3 cellular contexts compared by ENCODE assay signal in the genomic region with DNA sequence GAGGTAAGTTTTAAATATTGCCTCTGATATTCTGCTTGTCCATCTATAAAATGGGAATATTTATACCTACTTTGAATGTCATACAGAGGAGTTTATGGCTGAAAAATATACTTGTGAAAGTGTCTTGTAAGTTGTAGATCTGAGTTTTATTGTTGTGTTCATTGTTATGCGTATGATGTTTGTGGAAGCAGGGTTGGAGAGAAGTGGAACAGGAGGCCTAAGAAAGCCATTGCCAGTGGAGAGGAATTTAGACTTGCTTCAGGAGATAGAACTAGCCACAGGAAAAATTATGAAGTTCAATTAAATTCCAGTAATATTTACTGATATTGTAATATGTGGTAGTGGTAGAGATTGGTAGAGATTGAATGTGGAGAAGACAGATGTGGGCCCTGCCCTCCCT.
TF ChIP-seq lines count a peak whose summit lies in the region.

No MANE protein-coding gene starts in this region.

TF ChIP-seq in GM23338, 12 proteins besides CTCF, POLR2A, EP300 and RAD21:
- TF ChIP-seq, protein P1, sequence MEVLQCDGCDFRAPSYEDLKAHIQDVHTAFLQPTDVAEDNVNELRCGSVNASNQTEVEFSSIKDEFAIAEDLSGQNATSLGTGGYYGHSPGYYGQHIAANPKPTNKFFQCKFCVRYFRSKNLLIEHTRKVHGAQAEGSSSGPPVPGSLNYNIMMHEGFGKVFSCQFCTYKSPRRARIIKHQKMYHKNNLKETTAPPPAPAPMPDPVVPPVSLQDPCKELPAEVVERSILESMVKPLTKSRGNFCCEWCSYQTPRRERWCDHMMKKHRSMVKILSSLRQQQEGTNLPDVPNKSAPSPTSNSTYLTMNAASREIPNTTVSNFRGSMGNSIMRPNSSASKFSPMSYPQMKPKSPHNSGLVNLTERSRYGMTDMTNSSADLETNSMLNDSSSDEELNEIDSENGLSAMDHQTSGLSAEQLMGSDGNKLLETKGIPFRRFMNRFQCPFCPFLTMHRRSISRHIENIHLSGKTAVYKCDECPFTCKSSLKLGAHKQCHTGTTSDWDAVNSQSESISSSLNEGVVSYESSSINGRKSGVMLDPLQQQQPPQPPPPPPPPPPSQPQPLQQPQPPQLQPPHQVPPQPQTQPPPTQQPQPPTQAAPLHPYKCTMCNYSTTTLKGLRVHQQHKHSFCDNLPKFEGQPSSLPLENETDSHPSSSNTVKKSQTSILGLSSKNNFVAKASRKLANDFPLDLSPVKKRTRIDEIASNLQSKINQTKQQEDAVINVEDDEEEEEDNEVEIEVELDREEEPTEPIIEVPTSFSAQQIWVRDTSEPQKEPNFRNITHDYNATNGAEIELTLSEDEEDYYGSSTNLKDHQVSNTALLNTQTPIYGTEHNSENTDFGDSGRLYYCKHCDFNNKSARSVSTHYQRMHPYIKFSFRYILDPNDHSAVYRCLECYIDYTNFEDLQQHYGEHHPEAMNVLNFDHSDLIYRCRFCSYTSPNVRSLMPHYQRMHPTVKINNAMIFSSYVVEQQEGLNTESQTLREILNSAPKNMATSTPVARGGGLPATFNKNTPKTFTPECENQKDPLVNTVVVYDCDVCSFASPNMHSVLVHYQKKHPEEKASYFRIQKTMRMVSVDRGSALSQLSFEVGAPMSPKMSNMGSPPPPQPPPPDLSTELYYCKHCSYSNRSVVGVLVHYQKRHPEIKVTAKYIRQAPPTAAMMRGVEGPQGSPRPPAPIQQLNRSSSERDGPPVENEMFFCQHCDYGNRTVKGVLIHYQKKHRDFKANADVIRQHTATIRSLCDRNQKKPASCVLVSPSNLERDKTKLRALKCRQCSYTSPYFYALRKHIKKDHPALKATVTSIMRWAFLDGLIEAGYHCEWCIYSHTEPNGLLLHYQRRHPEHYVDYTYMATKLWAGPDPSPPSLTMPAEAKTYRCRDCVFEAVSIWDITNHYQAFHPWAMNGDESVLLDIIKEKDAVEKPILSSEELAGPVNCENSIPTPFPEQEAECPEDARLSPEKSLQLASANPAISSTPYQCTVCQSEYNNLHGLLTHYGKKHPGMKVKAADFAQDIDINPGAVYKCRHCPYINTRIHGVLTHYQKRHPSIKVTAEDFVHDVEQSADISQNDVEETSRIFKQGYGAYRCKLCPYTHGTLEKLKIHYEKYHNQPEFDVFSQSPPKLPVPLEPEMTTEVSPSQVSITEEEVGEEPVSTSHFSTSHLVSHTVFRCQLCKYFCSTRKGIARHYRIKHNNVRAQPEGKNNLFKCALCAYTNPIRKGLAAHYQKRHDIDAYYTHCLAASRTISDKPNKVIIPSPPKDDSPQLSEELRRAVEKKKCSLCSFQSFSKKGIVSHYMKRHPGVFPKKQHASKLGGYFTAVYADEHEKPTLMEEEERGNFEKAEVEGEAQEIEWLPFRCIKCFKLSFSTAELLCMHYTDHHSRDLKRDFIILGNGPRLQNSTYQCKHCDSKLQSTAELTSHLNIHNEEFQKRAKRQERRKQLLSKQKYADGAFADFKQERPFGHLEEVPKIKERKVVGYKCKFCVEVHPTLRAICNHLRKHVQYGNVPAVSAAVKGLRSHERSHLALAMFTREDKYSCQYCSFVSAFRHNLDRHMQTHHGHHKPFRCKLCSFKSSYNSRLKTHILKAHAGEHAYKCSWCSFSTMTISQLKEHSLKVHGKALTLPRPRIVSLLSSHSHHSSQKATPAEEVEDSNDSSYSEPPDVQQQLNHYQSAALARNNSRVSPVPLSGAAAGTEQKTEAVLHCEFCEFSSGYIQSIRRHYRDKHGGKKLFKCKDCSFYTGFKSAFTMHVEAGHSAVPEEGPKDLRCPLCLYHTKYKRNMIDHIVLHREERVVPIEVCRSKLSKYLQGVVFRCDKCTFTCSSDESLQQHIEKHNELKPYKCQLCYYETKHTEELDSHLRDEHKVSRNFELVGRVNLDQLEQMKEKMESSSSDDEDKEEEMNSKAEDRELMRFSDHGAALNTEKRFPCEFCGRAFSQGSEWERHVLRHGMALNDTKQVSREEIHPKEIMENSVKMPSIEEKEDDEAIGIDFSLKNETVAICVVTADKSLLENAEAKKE (CRISPR knock-in tag; IDR thresholded peaks at IDR 0.05), result peak; percentile 44; the same call in 1 of the 2 replicates
- TF ChIP-seq ZNF331 (CRISPR knock-in tag; IDR thresholded peaks at IDR 0.05; ENCODE audit: low read depth), result no peak

TF ChIP-seq in K562, 482 proteins besides CTCF, POLR2A, EP300 and RAD21:
- TF ChIP-seq, protein P2, sequence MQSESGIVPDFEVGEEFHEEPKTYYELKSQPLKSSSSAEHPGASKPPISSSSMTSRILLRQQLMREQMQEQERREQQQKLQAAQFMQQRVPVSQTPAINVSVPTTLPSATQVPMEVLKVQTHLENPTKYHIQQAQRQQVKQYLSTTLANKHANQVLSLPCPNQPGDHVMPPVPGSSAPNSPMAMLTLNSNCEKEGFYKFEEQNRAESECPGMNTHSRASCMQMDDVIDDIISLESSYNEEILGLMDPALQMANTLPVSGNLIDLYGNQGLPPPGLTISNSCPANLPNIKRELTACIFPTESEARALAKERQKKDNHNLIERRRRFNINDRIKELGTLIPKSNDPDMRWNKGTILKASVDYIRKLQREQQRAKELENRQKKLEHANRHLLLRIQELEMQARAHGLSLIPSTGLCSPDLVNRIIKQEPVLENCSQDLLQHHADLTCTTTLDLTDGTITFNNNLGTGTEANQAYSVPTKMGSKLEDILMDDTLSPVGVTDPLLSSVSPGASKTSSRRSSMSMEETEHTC (IDR thresholded peaks at IDR 0.05), result no peak
- TF ChIP-seq, protein P3, sequence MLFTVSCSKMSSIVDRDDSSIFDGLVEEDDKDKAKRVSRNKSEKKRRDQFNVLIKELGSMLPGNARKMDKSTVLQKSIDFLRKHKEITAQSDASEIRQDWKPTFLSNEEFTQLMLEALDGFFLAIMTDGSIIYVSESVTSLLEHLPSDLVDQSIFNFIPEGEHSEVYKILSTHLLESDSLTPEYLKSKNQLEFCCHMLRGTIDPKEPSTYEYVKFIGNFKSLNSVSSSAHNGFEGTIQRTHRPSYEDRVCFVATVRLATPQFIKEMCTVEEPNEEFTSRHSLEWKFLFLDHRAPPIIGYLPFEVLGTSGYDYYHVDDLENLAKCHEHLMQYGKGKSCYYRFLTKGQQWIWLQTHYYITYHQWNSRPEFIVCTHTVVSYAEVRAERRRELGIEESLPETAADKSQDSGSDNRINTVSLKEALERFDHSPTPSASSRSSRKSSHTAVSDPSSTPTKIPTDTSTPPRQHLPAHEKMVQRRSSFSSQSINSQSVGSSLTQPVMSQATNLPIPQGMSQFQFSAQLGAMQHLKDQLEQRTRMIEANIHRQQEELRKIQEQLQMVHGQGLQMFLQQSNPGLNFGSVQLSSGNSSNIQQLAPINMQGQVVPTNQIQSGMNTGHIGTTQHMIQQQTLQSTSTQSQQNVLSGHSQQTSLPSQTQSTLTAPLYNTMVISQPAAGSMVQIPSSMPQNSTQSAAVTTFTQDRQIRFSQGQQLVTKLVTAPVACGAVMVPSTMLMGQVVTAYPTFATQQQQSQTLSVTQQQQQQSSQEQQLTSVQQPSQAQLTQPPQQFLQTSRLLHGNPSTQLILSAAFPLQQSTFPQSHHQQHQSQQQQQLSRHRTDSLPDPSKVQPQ (CRISPR knock-in tag; IDR thresholded peaks at IDR 0.05; ENCODE audit: borderline replicate concordance), result no peak
- TF ChIP-seq RBM25 (IDR thresholded peaks at IDR 0.05; ENCODE audit: low read depth, low read length, severe bottlenecking) (peak; percentile 29), CXXC5 (CRISPR knock-in tag; IDR thresholded peaks at IDR 0.05) (no peak)

TF ChIP-seq in H1, 55 proteins besides CTCF, POLR2A, EP300 and RAD21:
- TF ChIP-seq POU5F1 (IDR thresholded peaks at IDR 0.05; ENCODE audit: low read depth, low read length), result peak; percentile 91
- TF ChIP-seq, protein P4, sequence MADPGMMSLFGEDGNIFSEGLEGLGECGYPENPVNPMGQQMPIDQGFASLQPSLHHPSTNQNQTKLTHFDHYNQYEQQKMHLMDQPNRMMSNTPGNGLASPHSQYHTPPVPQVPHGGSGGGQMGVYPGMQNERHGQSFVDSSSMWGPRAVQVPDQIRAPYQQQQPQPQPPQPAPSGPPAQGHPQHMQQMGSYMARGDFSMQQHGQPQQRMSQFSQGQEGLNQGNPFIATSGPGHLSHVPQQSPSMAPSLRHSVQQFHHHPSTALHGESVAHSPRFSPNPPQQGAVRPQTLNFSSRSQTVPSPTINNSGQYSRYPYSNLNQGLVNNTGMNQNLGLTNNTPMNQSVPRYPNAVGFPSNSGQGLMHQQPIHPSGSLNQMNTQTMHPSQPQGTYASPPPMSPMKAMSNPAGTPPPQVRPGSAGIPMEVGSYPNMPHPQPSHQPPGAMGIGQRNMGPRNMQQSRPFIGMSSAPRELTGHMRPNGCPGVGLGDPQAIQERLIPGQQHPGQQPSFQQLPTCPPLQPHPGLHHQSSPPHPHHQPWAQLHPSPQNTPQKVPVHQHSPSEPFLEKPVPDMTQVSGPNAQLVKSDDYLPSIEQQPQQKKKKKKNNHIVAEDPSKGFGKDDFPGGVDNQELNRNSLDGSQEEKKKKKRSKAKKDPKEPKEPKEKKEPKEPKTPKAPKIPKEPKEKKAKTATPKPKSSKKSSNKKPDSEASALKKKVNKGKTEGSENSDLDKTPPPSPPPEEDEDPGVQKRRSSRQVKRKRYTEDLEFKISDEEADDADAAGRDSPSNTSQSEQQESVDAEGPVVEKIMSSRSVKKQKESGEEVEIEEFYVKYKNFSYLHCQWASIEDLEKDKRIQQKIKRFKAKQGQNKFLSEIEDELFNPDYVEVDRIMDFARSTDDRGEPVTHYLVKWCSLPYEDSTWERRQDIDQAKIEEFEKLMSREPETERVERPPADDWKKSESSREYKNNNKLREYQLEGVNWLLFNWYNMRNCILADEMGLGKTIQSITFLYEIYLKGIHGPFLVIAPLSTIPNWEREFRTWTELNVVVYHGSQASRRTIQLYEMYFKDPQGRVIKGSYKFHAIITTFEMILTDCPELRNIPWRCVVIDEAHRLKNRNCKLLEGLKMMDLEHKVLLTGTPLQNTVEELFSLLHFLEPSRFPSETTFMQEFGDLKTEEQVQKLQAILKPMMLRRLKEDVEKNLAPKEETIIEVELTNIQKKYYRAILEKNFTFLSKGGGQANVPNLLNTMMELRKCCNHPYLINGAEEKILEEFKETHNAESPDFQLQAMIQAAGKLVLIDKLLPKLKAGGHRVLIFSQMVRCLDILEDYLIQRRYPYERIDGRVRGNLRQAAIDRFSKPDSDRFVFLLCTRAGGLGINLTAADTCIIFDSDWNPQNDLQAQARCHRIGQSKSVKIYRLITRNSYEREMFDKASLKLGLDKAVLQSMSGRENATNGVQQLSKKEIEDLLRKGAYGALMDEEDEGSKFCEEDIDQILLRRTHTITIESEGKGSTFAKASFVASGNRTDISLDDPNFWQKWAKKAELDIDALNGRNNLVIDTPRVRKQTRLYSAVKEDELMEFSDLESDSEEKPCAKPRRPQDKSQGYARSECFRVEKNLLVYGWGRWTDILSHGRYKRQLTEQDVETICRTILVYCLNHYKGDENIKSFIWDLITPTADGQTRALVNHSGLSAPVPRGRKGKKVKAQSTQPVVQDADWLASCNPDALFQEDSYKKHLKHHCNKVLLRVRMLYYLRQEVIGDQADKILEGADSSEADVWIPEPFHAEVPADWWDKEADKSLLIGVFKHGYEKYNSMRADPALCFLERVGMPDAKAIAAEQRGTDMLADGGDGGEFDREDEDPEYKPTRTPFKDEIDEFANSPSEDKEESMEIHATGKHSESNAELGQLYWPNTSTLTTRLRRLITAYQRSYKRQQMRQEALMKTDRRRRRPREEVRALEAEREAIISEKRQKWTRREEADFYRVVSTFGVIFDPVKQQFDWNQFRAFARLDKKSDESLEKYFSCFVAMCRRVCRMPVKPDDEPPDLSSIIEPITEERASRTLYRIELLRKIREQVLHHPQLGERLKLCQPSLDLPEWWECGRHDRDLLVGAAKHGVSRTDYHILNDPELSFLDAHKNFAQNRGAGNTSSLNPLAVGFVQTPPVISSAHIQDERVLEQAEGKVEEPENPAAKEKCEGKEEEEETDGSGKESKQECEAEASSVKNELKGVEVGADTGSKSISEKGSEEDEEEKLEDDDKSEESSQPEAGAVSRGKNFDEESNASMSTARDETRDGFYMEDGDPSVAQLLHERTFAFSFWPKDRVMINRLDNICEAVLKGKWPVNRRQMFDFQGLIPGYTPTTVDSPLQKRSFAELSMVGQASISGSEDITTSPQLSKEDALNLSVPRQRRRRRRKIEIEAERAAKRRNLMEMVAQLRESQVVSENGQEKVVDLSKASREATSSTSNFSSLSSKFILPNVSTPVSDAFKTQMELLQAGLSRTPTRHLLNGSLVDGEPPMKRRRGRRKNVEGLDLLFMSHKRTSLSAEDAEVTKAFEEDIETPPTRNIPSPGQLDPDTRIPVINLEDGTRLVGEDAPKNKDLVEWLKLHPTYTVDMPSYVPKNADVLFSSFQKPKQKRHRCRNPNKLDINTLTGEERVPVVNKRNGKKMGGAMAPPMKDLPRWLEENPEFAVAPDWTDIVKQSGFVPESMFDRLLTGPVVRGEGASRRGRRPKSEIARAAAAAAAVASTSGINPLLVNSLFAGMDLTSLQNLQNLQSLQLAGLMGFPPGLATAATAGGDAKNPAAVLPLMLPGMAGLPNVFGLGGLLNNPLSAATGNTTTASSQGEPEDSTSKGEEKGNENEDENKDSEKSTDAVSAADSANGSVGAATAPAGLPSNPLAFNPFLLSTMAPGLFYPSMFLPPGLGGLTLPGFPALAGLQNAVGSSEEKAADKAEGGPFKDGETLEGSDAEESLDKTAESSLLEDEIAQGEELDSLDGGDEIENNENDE (IDR thresholded peaks at IDR 0.05; ENCODE audit: insufficient replicate concordance, low read length), result no peak
- no peak for TF ChIP-seq RXRA (IDR thresholded peaks at IDR 0.05; ENCODE audit: insufficient read depth, low read depth, low read length)
